Comparison of ENCODE assay signal across 31 cellular contexts in the genomic region with DNA sequence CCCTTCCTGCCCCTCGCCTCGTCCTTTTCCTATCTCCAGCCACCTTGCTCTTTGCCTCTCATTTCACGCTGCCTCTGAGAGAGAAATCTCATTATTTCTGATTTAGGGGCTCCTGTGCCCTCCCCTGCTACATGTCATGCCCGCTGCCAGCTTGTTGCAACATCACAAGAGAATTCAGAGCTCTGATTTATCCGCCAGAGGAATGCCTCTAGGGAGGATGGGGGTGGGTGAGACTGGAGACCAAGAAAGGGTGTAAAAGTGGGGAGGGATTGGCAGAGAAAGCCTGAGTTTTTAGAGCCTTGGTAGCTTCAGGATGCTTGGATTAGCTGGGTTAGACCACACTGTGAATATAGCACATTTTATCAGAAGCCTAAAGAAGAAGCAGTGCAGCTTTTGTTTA.
DNase-seq lines count a peak whose midpoint lies in the region; ATAC-seq and TF ChIP-seq lines count a peak whose summit lies in the region.
"Had no signal": no experiment of that assay in that cellular context is flagged by ENCODE, and none has a peak within 500 bp of the region (broad histone marks: within the 10 kb centered on the region; RNA-seq: fewer than 3 reads in every experiment).

No MANE protein-coding gene starts in this region.

- POLR2A ChIA-PET in IMR-90 (lab: Charles Lee; ENCODE audit: unreplicated experiment): no interaction called here

- H3K79me2 ChIP-seq in osteoblast (ENCODE audit: insufficient read depth, low read length) (peaks cover 13% of the 10 kb centered on the region), neural progenitor cell (ENCODE audit: low read depth) (no peaks in the 10 kb centered on the region)

- no peak overlapping the region for H2BK12ac ChIP-seq in neuronal stem cell (ENCODE audit: low read length)

- no peaks in the 10 kb centered on the region for H3F3A ChIP-seq in neural progenitor cell (ENCODE audit: low read depth)

- dilution Hi-C loops in IMR-90 (cut with HindIII; ENCODE audit: low sequenced_read_pairs, unreplicated experiment): no loop called here

- H2AFZ ChIP-seq in IMR-90 (replicated peaks; ENCODE audit: low read length, poor library complexity) (no peak overlapping the region), osteoblast (ENCODE audit: low read length) (no peak overlapping the region), neuronal stem cell (ENCODE audit: low read length) (no peak overlapping the region), neural progenitor cell (replicated peaks) (no peak overlapping the region)

- H3K4me3 ChIP-seq in AG10803 (ENCODE audit: low read length) (no peak overlapping the region), IMR-90 (ENCODE audit: insufficient read depth, low read depth, low read length) (no peak overlapping the region), osteoblast (ENCODE audit: insufficient read depth, low read length) (no peak overlapping the region), neuronal stem cell (ENCODE audit: low read length in 2 of 2) (no peak overlapping the region), neural progenitor cell (no peak overlapping the region)
- H3K4me3 ChIP-seq: BLaER1 treated with 17β-estradiol and CSF1 and Interleukin-3, amounts not matched to agents 10 nM and 100 nM; esophagus muscularis mucosa; SJSA1; suprapubic skin had no signal

- H2AK9ac ChIP-seq in IMR-90 (replicated peaks; ENCODE audit: low read depth, low read length, poor library complexity): no peak overlapping the region

- no peaks in the 10 kb centered on the region for H3K79me1 ChIP-seq in IMR-90 (ENCODE audit: low read depth in 1 of 2, low read length in 2 of 2)
- H3K79me1 ChIP-seq in neuronal stem cell (ENCODE audit: low read depth, low read length): no peaks in the 10 kb centered on the region

- H3K14ac ChIP-seq in IMR-90 (replicated peaks; ENCODE audit: low read depth, low read length): no peak overlapping the region
- no peak overlapping the region for H3K14ac ChIP-seq in neuronal stem cell (ENCODE audit: low read length)

- H4K20me1 ChIP-seq in IMR-90 (ENCODE audit: insufficient read depth, low read length): no peaks in the 10 kb centered on the region
- no peaks in the 10 kb centered on the region for H4K20me1 ChIP-seq in osteoblast (ENCODE audit: insufficient read depth, low read length)
- no peaks in the 10 kb centered on the region for H4K20me1 ChIP-seq in neural progenitor cell (ENCODE audit: low read depth)
- H4K20me1 ChIP-seq: BLaER1 treated with 17β-estradiol and CSF1 and Interleukin-3, amounts not matched to agents 10 nM and 100 nM had no signal

- CTCF ChIA-PET in IMR-90 (lab: Yijun Ruan, JAX): interaction anchor here (0.6 kb wide), 1 partner anchor 110 kb away, joined by 3 read pairs; no protein-coding TSS in a partner anchor

- H3K27me3 Mint-ChIP-seq in brain (no peaks in the 10 kb centered on the region), neural progenitor cell (ENCODE audit: insufficient read depth, low read depth) (no peaks in the 10 kb centered on the region)

- H2BK5ac ChIP-seq in IMR-90 (ENCODE audit: low read depth, low read length, poor library complexity, severe bottlenecking) (no peak overlapping the region), neuronal stem cell (ENCODE audit: low read length) (no peak overlapping the region)

- H2BK20ac ChIP-seq in IMR-90 (ENCODE audit: low read depth, low read length): no peak overlapping the region

- H3K4me1 ChIP-seq in IMR-90 (ENCODE audit: control insufficient read depth, insufficient read depth, low read length): peaks cover 3% of the 10 kb centered on the region; the same call in 1 of the 2 replicates
- H3K4me1 ChIP-seq in osteoblast (ENCODE audit: insufficient read depth, low read length): peaks cover 25% of the 10 kb centered on the region
- H3K4me1 ChIP-seq in neuronal stem cell (ENCODE audit: control insufficient read depth in 2 of 2, insufficient read depth in 1 of 2, low read depth in 1 of 2, low read length in 2 of 2): peaks cover 0 to 2% of the 10 kb centered on the region in 2 donors
- H3K4me1 ChIP-seq in neural progenitor cell: peaks cover 3% of the 10 kb centered on the region
- H3K4me1 ChIP-seq: BLaER1 treated with 17β-estradiol and CSF1 and Interleukin-3, amounts not matched to agents 10 nM and 100 nM; suprapubic skin had no signal

- H3K27ac ChIP-seq in IMR-90 (ENCODE audit: insufficient read depth, low read length): no peak overlapping the region
- H3K27ac ChIP-seq in osteoblast (ENCODE audit: low read depth, low read length): peak overlapping the region; percentile 31
- no peak overlapping the region for H3K27ac ChIP-seq in neuronal stem cell (replicated peaks; ENCODE audit: low read length)
- H3K27ac ChIP-seq in neural progenitor cell: no peak overlapping the region
- H3K27ac ChIP-seq: BLaER1 treated with 17β-estradiol and CSF1 and Interleukin-3, amounts not matched to agents 10 nM and 100 nM; esophagus muscularis mucosa; SJSA1; suprapubic skin had no signal

- H3K9me1 ChIP-seq in IMR-90 (ENCODE audit: insufficient read depth, low read length): no peaks in the 10 kb centered on the region

- in situ Hi-C loops in IMR-90 (cut with MboI; ENCODE audit: low sequenced_read_pairs): no loop called here

- H3K27me3 ChIP-seq in IMR-90 (ENCODE audit: control insufficient read depth, insufficient read depth, low read length): peaks cover 4% of the 10 kb centered on the region
- H3K27me3 ChIP-seq in osteoblast (ENCODE audit: insufficient read depth, low read length): no peaks in the 10 kb centered on the region
- no peaks in the 10 kb centered on the region for H3K27me3 ChIP-seq in neuronal stem cell (ENCODE audit: control insufficient read depth in 3 of 3, insufficient read depth in 3 of 3, low read depth in 1 of 3, low read length in 3 of 3)
- no peaks in the 10 kb centered on the region for H3K27me3 ChIP-seq in neural progenitor cell
- H3K27me3 ChIP-seq: esophagus muscularis mucosa, SJSA1, suprapubic skin had no signal

- H3K9ac ChIP-seq in IMR-90 (ENCODE audit: low read depth, low read length): no peak overlapping the region
- H3K9ac ChIP-seq in neuronal stem cell (ENCODE audit: low read depth, low read length, poor library complexity): no peak overlapping the region
- H3K9ac ChIP-seq in neural progenitor cell: no peak overlapping the region
- H3K9ac ChIP-seq: BLaER1 treated with 17β-estradiol and CSF1 and Interleukin-3, amounts not matched to agents 10 nM and 100 nM had no signal

- ATAC-seq in IMR-90 (ENCODE audit: low read depth): peak; percentile 40; the same call in 1 of the 2 replicates
- ATAC-seq: HCT116; naive thymus-derived CD4-positive, alpha-beta T cell; stimulated activated naive B cell treated with anti-CD40 and anti-IgM and Interleukin-4, amounts not matched to agents 10 μg/mL and 1 μg/mL and 100 μg/mL, for 72 hours had no signal

- no peak for TF ChIP-seq CTCF in AG10803 (conservative IDR thresholded peaks at IDR 0.05; ENCODE audit: low read length)
- TF ChIP-seq CTCF in IMR-90 (conservative IDR thresholded peaks at IDR 0.05; ENCODE audit: low read depth, low read length): no peak
- no peak for TF ChIP-seq CTCF in brain (conservative IDR thresholded peaks at IDR 0.05)
- no peak for TF ChIP-seq CTCF in osteoblast (IDR thresholded peaks at IDR 0.05; ENCODE audit: extremely low read depth, low read depth, low read length)
- TF ChIP-seq CTCF in neural progenitor cell (IDR thresholded peaks at IDR 0.05): no peak

- no peak overlapping the region for H3K4ac ChIP-seq in IMR-90 (ENCODE audit: low read depth, low read length)
- H3K4ac ChIP-seq in neuronal stem cell (ENCODE audit: low read length): no peak overlapping the region

- peak overlapping the region; percentile 48 to 89 (median 74) for H3K27ac Mint-ChIP-seq in brain
- no peak overlapping the region for H3K27ac Mint-ChIP-seq in neural progenitor cell
- H3K27ac Mint-ChIP-seq: activated T-helper 1 cell treated with anti-CD3 and anti-CD28 coated beads, Interleukin-12 subunit alpha, Interleukin-12 subunit beta, Interleukin-2, Interleukin-4 antibody, amounts not matched to agents 30 ng/mL and 10 ng/mL and 1 ng/mL, durations not matched to agents 14 hours and 24 hours and 36 hours; dendritic cell treated with granulocyte-macrophage colony-stimulating factor and Interleukin-4, amounts not matched to agents 40 ng/mL and 50 ng/mL, for 4 days; naive thymus-derived CD4-positive, alpha-beta T cell; stimulated activated naive B cell treated with anti-CD40 and anti-IgM and Interleukin-4, amounts not matched to agents 10 μg/mL and 1 μg/mL and 100 μg/mL, for 72 hours had no signal

- BruUV-seq in IMR-90 (replicated peaks; lab: Mats Ljungman, UMichigan): no TSS peak

- H2AK5ac ChIP-seq in IMR-90 (ENCODE audit: low read depth, low read length) (no peak overlapping the region), neuronal stem cell (ENCODE audit: low read depth, low read length) (no peak overlapping the region)

- H2BK15ac ChIP-seq in IMR-90 (ENCODE audit: low read depth, low read length): no peak overlapping the region
- H2BK15ac ChIP-seq in neuronal stem cell (ENCODE audit: low read length): no peak overlapping the region

- no peak overlapping the region for H4K5ac ChIP-seq in IMR-90 (ENCODE audit: low read depth, low read length)

- DNase-seq in AG10803 (ENCODE audit: low read depth): peak; percentile 50
- DNase-seq in IMR-90: no peak
- DNase-seq in osteoblast (ENCODE audit: insufficient read length, low spot score, missing footprints): no peak
- DNase-seq in cerebellum (ENCODE audit: low spot score): no peak
- DNase-seq in activated CD4-positive, alpha-beta T cell treated with anti-CD3 and anti-CD28 coated beads, Interleukin-2, amount 50 U/mL, for 48 hours: no peak
- no peak for DNase-seq in neuronal stem cell (ENCODE audit: low spot score)
- DNase-seq in neural progenitor cell (ENCODE audit: low spot score): no peak
- DNase-seq: activated CD4-positive, alpha-beta T cell treated with anti-CD3 and anti-CD28 coated beads, Interleukin-2, amount 50 U/mL, for 4 hours; activated naive CD4-positive, alpha-beta T cell treated with anti-CD3 and anti-CD28 coated beads, Interleukin-2, amount 50 U/mL, for 16 hours; amygdala; caudate nucleus; Kasumi-1; midbrain; naive thymus-derived CD4-positive, alpha-beta T cell; NCI-H1092; NCI-H187; NCI-H2171 treated with DMSO at 0.1 percent for 48 hours; NCI-H748 treated with DMSO at 0.1 percent for 48 hours; RPMI8226; stimulated activated CD4-positive, alpha-beta T cell treated with anti-CD3 and anti-CD28 coated beads, Interleukin-12 subunit alpha, Interleukin-12 subunit beta, amount 100 ng/mL, for 4 hours; stimulated activated CD4-positive, alpha-beta T cell treated with anti-CD3 and anti-CD28 coated beads, Interleukin-4, amount 100 ng/mL, for 4 hours; stimulated activated naive B cell treated with anti-CD40 and anti-IgM and Interleukin-4, amounts not matched to agents 10 μg/mL and 1 μg/mL and 100 μg/mL, for 72 hours; T-helper 1 cell had no signal

- H2BK120ac ChIP-seq in IMR-90 (ENCODE audit: low read depth, low read length) (no peak overlapping the region), neuronal stem cell (ENCODE audit: low read depth, low read length) (no peak overlapping the region)

- peaks cover 24% of the 10 kb centered on the region for H3K4me1 Mint-ChIP-seq in brain
- H3K4me1 Mint-ChIP-seq in neural progenitor cell: peaks cover 11% of the 10 kb centered on the region
- H3K4me1 Mint-ChIP-seq: naive thymus-derived CD4-positive, alpha-beta T cell; stimulated activated naive B cell treated with anti-CD40 and anti-IgM and Interleukin-4, amounts not matched to agents 10 μg/mL and 1 μg/mL and 100 μg/mL, for 72 hours had no signal

- peaks cover 0 to 3% (median 0%) of the 10 kb centered on the region in 5 experiments for H3K9me3 Mint-ChIP-seq in brain
- H3K9me3 Mint-ChIP-seq in neural progenitor cell: peaks cover 4% of the 10 kb centered on the region
- H3K9me3 Mint-ChIP-seq: activated T-helper 1 cell treated with anti-CD3 and anti-CD28 coated beads, Interleukin-12 subunit alpha, Interleukin-12 subunit beta, Interleukin-2, Interleukin-4 antibody, amounts not matched to agents 30 ng/mL and 10 ng/mL and 1 ng/mL, durations not matched to agents 14 hours and 24 hours and 36 hours; dendritic cell treated with granulocyte-macrophage colony-stimulating factor and Interleukin-4, amounts not matched to agents 40 ng/mL and 50 ng/mL, for 4 days; naive thymus-derived CD4-positive, alpha-beta T cell had no signal

- H3K23ac ChIP-seq in IMR-90 (ENCODE audit: low read depth, low read length) (no peak overlapping the region), neuronal stem cell (ENCODE audit: low read depth, low read length, poor library complexity) (no peak overlapping the region)

- intact Hi-C loops in IMR-90 (cut with micrococcal nuclease): loop anchor here (5.0 to 10.0 kb wide), 2 partner anchors 59 to 1759 kb away; no protein-coding TSS in a partner anchor

- TF ChIP-seq POLR2A in IMR-90 (IDR thresholded peaks at IDR 0.05; ENCODE audit: low read depth, low read length): no peak

- no peak overlapping the region for H3K56ac ChIP-seq in IMR-90 (ENCODE audit: extremely low read depth, insufficient read depth, low read length)

- TF ChIP-seq RAD21 in IMR-90 (IDR thresholded peaks at IDR 0.05; ENCODE audit: low read length): no peak

- H3K4me3 Mint-ChIP-seq in brain (peak overlapping the region in 3 of 5 experiments; percentile 25 to 32 (median 29)), neural progenitor cell (no peak overlapping the region)
- H3K4me3 Mint-ChIP-seq: activated T-helper 1 cell treated with anti-CD3 and anti-CD28 coated beads, Interleukin-12 subunit alpha, Interleukin-12 subunit beta, Interleukin-2, Interleukin-4 antibody, amounts not matched to agents 30 ng/mL and 10 ng/mL and 1 ng/mL, durations not matched to agents 14 hours and 24 hours and 36 hours; dendritic cell treated with granulocyte-macrophage colony-stimulating factor and Interleukin-4, amounts not matched to agents 40 ng/mL and 50 ng/mL, for 4 days; naive thymus-derived CD4-positive, alpha-beta T cell; stimulated activated naive B cell treated with anti-CD40 and anti-IgM and Interleukin-4, amounts not matched to agents 10 μg/mL and 1 μg/mL and 100 μg/mL, for 72 hours had no signal

- no peaks in the 10 kb centered on the region for H3K36me3 ChIP-seq in IMR-90 (ENCODE audit: control insufficient read depth, insufficient read depth, low read length)
- no peaks in the 10 kb centered on the region for H3K36me3 ChIP-seq in osteoblast (ENCODE audit: insufficient read depth, low read length)
- no peaks in the 10 kb centered on the region for H3K36me3 ChIP-seq in neuronal stem cell (replicated peaks in 1 of 2; ENCODE audit: control insufficient read depth in 2 of 2, insufficient read depth in 2 of 2, low read length in 2 of 2)
- H3K36me3 ChIP-seq in neural progenitor cell: no peaks in the 10 kb centered on the region
- H3K36me3 ChIP-seq: BLaER1 treated with 17β-estradiol and CSF1 and Interleukin-3, amounts not matched to agents 10 nM and 100 nM; esophagus muscularis mucosa; SJSA1; suprapubic skin had no signal

- H3K9me3 ChIP-seq in IMR-90 (ENCODE audit: control insufficient read depth, insufficient read depth, low read length): no peaks in the 10 kb centered on the region
- no peaks in the 10 kb centered on the region for H3K9me3 ChIP-seq in osteoblast (ENCODE audit: low read depth, low read length)
- H3K9me3 ChIP-seq in neuronal stem cell (replicated peaks in 1 of 2; ENCODE audit: control insufficient read depth in 2 of 2, insufficient read depth in 1 of 2, low read depth in 1 of 2, low read length in 2 of 2): no peaks in the 10 kb centered on the region
- H3K9me3 ChIP-seq in neural progenitor cell (ENCODE audit: low read depth): peaks cover 4% of the 10 kb centered on the region
- H3K9me3 ChIP-seq: esophagus muscularis mucosa, SJSA1, suprapubic skin had no signal

- H3K18ac ChIP-seq in IMR-90 (ENCODE audit: low read depth, low read length) (no peak overlapping the region), neuronal stem cell (ENCODE audit: low read length) (no peak overlapping the region)

- no peak overlapping the region for H3K4me2 ChIP-seq in IMR-90 (ENCODE audit: low read depth, low read length)
- H3K4me2 ChIP-seq in osteoblast (ENCODE audit: insufficient read depth, low read length): peak overlapping the region; percentile 13
- H3K4me2 ChIP-seq in neuronal stem cell (ENCODE audit: insufficient read depth, low read length, poor library complexity, severe bottlenecking): no peak overlapping the region
- no peak overlapping the region for H3K4me2 ChIP-seq in neural progenitor cell
- H3K4me2 ChIP-seq: BLaER1 treated with 17β-estradiol and CSF1 and Interleukin-3, amounts not matched to agents 10 nM and 100 nM had no signal

- WGBS in IMR-90 (ENCODE audit: extremely low coverage in 2 of 2, insufficient read length in 1 of 2), 2 experiments: 40% methylated on average over 1 of the region's 5 CpGs; no CpG with 5 or more reads in 1 of the 2 experiments
- WGBS in neuronal stem cell (ENCODE audit: extremely low coverage in 2 of 2, insufficient read length in 2 of 2, insufficient replicate concordance in 1 of 2), 2 donors: no CpG with 5 or more reads among the region's 5 CpGs

- H4K91ac ChIP-seq in IMR-90 (ENCODE audit: insufficient read depth, low read depth, low read length) (no peak overlapping the region), neuronal stem cell (ENCODE audit: low read depth, low read length, poor library complexity) (no peak overlapping the region)

- H3K36me3 Mint-ChIP-seq in brain: no peaks in the 10 kb centered on the region
- H3K36me3 Mint-ChIP-seq in neural progenitor cell: no peaks in the 10 kb centered on the region
- H3K36me3 Mint-ChIP-seq: naive thymus-derived CD4-positive, alpha-beta T cell; stimulated activated naive B cell treated with anti-CD40 and anti-IgM and Interleukin-4, amounts not matched to agents 10 μg/mL and 1 μg/mL and 100 μg/mL, for 72 hours had no signal

- H4K8ac ChIP-seq in IMR-90 (ENCODE audit: low read depth in 2 of 2, low read length in 2 of 2) (no peak overlapping the region), neuronal stem cell (ENCODE audit: low read depth, low read length) (no peak overlapping the region)
